In the genomic region with DNA sequence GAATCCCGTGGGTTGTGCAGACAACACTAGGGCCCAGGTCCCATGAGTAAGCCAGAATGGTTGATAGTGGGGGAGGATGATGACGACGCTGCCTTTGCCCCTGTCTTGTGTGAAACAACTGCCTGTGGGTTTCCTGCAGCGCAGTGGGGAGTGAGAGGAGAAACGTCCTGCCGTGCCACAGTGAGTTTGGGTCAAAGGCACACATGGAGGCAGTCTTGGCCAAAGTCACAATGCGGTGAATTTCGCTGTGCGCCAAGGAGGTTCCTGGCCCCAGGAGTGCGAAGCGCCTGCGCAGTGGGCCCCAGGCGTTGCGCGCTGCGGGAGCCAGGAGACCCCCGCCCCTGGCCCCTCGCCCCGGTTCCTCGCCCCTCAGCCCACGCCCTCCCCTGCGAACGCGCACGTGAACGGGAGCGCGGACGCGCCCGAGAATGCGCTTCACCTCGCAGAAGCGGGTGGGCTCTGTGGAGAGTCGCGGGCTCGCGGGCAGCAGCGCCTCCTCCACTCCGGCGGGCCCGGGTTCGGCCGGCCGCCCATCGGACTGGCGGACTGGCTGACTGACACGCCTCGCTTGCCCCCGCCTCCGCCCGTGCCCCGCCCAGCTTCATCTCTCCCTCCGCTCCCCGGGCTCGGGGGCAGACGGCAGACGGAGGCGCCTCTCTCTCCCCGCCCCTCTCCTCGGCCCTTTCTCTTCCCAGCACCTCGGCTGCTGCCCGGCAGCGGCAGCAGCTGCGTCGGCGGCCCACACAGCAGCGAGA, we compare ENCODE assay signal across 9 cellular contexts. TPM values are rescaled to one million over a fixed set of nuclear protein-coding genes. Genes with fewer than 3 reads are reported as not detected.
A peak's percentile ranks its signal among the peaks of the same experiment; 100 is the strongest.
DNase-seq lines count a peak whose midpoint lies in the region; ATAC-seq and TF ChIP-seq lines count a peak whose summit lies in the region.
"Had no signal": no experiment of that assay in that cellular context is flagged by ENCODE, and none has a peak within 500 bp of the region (broad histone marks: within the 10 kb centered on the region; RNA-seq: fewer than 3 reads in every experiment).

NUDT10 (plus strand) TSS at position 635 of the 755 bp plus-strand sequence. CDS start 144 bp downstream, outside the sequence.

- no peak within 1 kb of the TSS for H2BK5ac ChIP-seq in H9 (ENCODE audit: insufficient read length, low read length)

- H3K14ac ChIP-seq in H9 (ENCODE audit: insufficient read depth, low read length): peak within 1 kb of the TSS; percentile 57; the same call in 1 of the 2 replicates

- peak within 1 kb of the TSS; percentile 66 for H3K9ac ChIP-seq in H9 (ENCODE audit: extremely low read depth, insufficient read length, low read length)

- peaks cover 70 to 73% of the 10 kb centered on the region in 2 experiments for H3K9me3 Mint-ChIP-seq in H9

- H3K4ac ChIP-seq in H9 (ENCODE audit: low read depth, low read length): no peak within 1 kb of the TSS

- no peaks in the 10 kb centered on the region for H3K4me1 ChIP-seq in H9 (ENCODE audit: insufficient read depth, low read length)

- ATAC-seq in T-helper 17 cell: peak; percentile 63
- no peak for ATAC-seq in GM19324 (IDR thresholded peaks at IDR 0.05; ENCODE audit: low FRiP score, unreplicated experiment)

- H3K18ac ChIP-seq in H9 (ENCODE audit: insufficient read length, low read depth, low read length): peak within 1 kb of the TSS; percentile 84

- no peak within 1 kb of the TSS for H4K8ac ChIP-seq in H9 (replicated peaks; ENCODE audit: insufficient read length, low read depth, low read length)

- H4K91ac ChIP-seq in H9 (ENCODE audit: insufficient read length, low read depth, low read length): no peak within 1 kb of the TSS

- no peak within 1 kb of the TSS for H2AFZ ChIP-seq in H9 (ENCODE audit: low read length)

- H4K5ac ChIP-seq in H9 (ENCODE audit: insufficient read length, low read depth, low read length): no peak within 1 kb of the TSS

- no peak within 1 kb of the TSS for H3K27ac ChIP-seq in H9 (ENCODE audit: insufficient read length, low read depth, low read length)

- no peak within 1 kb of the TSS for H2BK120ac ChIP-seq in H9 (ENCODE audit: low read depth, low read length, poor library complexity, severe bottlenecking)

- WGBS in H9 (ENCODE audit: extremely low coverage, insufficient read length, low lambda C conversion rate): no CpG with 5 or more reads among the region's 68 CpGs

- DNase-seq in H9 (peak; percentile 87), T-helper 17 cell (peak in 1 of 3 donors; percentile 6), cerebellum (ENCODE audit: low spot score) (peak; percentile 62), left kidney (ENCODE audit: low read depth, low spot score) (peak; percentile 93), COLO829 (ENCODE audit: low spot score) (no peak), cortex of kidney (lab: John Stamatoyannopoulos, UW) (no peak)
- DNase-seq in stimulated activated CD4-positive, alpha-beta T cell treated with anti-CD3 and anti-CD28 coated beads, Interleukin-4, amount 100 ng/mL, for 4 hours: peak; percentile 30 to 48

- no peak within 1 kb of the TSS for H3K56ac ChIP-seq in H9 (ENCODE audit: insufficient read length, low read depth, low read length)

- H3K9me3 ChIP-seq in H9 (ENCODE audit: control insufficient read depth, low read depth, low read length) (peaks cover 17% of the 10 kb centered on the region), T-helper 17 cell (ENCODE audit: control insufficient read depth, low read length, poor library complexity, severe bottlenecking) (no peaks in the 10 kb centered on the region)

- TF ChIP-seq CTCF in H9 (conservative IDR thresholded peaks at IDR 0.05): no peak

- no peaks in the 10 kb centered on the region; the same call in 1 of the 2 replicates for H3K79me2 ChIP-seq in H9 (ENCODE audit: insufficient read depth, low read length)

- no peaks in the 10 kb centered on the region for H4K20me1 ChIP-seq in H9 (ENCODE audit: control insufficient read depth, insufficient read depth, insufficient read length)

- H2BK20ac ChIP-seq in H9 (ENCODE audit: low read depth, low read length, poor library complexity, severe bottlenecking): no peak within 1 kb of the TSS

- no peaks in the 10 kb centered on the region for H3K79me1 ChIP-seq in H9 (ENCODE audit: insufficient read depth, low read depth, low read length, poor library complexity, severe bottlenecking)

- no peaks in the 10 kb centered on the region for H3K23me2 ChIP-seq in H9 (ENCODE audit: insufficient read length, low read depth, low read length, poor library complexity, severe bottlenecking)

- peak within 1 kb of the TSS; percentile 49 for H3K4me2 ChIP-seq in H9 (ENCODE audit: insufficient read depth, insufficient read length, low read length)

- H3K36me3 Mint-ChIP-seq in H9 (ENCODE audit: insufficient read depth in 1 of 3, low read depth in 3 of 3) (peaks cover 0 to 4% (median 3%) of the 10 kb centered on the region in 3 experiments; a peak in 4 of 7 replicates), T-helper 17 cell (ENCODE audit: low read depth) (peaks cover under 1% of the 10 kb centered on the region)

- H3K27ac Mint-ChIP-seq in H9 (peak within 1 kb of the TSS; percentile 61 to 91 (median 80); a peak in 4 of 7 replicates), T-helper 17 cell (peak within 1 kb of the TSS; percentile 65)

- H3K27me3 Mint-ChIP-seq in H9 (ENCODE audit: low read depth) (peaks cover 6% of the 10 kb centered on the region), T-helper 17 cell (no peaks in the 10 kb centered on the region)

- peak within 1 kb of the TSS; percentile 84 to 90 for H3K4me3 Mint-ChIP-seq in H9
- peak within 1 kb of the TSS; percentile 90 for H3K4me3 Mint-ChIP-seq in T-helper 17 cell

- H3K4me1 Mint-ChIP-seq in H9 (peaks cover 11 to 19% of the 10 kb centered on the region in 2 experiments), T-helper 17 cell (peaks cover 5% of the 10 kb centered on the region)

- no peak within 1 kb of the TSS for H2BK12ac ChIP-seq in H9 (ENCODE audit: insufficient read length, low read depth, low read length)

- no peak within 1 kb of the TSS for H2BK15ac ChIP-seq in H9 (ENCODE audit: low read depth, low read length)

- no peak within 1 kb of the TSS for H2AK5ac ChIP-seq in H9 (ENCODE audit: insufficient read length, low read length)

- H3T11ph ChIP-seq in H9 (ENCODE audit: low read length): no peak within 1 kb of the TSS

- no peak within 1 kb of the TSS for H3K23ac ChIP-seq in H9 (ENCODE audit: insufficient read length, low read depth, low read length)

- no peaks in the 10 kb centered on the region for H3K27me3 ChIP-seq in H9 (ENCODE audit: insufficient read depth, low read length)

RNA-seq across cellular contexts. Expression of gene NUDT10, which starts in this region (rescaled TPM):
- total RNA-seq in H9 (2021) (11.9 and 12.2 TPM in 2 replicates), T-helper 17 cell (not detected), cerebellum (22.7 TPM)
- total RNA-seq: T-helper 1 cell treated with Interleukin-12 subunit alpha and Interleukin-12 subunit beta and Interleukin-4 antibody, amounts not matched to agents 30 ng/mL and 1 ng/mL, for 36 hours had no signal

Comparison
In these comparisons a context has a peak if more than half of its experiments do, and no peak if none do; other contexts are left out.
1. RNA of gene NUDT10 (total RNA-seq): 22.7 TPM in cerebellum (single experiment) and 11.9 to 12.2 TPM in H9; not detected in T-helper 17 cell; every median in the first group is over 10 times any median in the second.
2. Peak in ATAC-seq in T-helper 17 cell; RNA of the gene not detected or under 1 TPM.
3. DNase-seq: peak in H9 (single experiment), cerebellum (single experiment), left kidney (single experiment) and stimulated activated CD4-positive, alpha-beta T cell treated with anti-CD3 and anti-CD28 coated beads, Interleukin-4, amount 100 ng/mL, for 4 hours (2 of 2); none in COLO829 (single experiment) and cortex of kidney (single experiment).